ENCODE assay signal across 8 cellular contexts in the genomic region with DNA sequence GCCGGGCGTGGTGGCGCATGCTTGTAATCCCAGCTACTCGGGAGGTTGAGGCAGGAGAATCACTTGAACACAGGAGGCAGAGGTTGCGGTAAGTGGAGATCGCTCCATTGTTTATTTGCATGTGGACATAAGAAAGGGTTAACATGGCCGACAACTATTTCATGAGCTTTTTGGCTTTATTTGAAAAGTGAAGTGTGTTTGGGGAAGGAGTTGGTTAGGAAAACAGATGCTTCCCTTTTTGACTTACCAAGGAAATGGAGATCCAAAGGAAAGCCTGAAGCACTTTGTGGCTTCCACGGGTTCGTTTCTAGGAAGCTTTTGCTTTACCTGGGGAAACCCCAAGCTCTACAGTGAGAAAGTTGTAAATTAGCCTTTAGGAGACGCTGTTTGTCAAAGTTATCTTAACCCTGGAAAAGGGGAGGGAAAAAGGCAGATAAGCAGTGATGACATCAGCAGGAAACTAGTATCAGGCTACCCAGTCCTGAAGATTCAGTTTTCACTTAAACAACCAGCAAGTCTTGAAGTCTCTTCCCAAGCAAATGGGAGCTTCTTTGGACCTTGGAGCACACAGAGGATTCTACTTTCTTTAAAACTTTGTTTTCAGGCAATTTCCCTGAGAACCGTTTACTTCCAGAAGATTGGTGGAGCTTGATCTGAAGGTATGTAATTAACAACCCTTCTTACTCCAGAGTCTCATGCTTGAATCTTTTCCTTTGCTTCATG. TPM values are rescaled to one million over a fixed set of nuclear protein-coding genes. Genes with fewer than 3 reads are reported as not detected.
A peak's percentile ranks its signal among the peaks of the same experiment; 100 is the strongest.
DNase-seq lines count a peak whose midpoint lies in the region; ATAC-seq and TF ChIP-seq lines count a peak whose summit lies in the region.

A gene with protein sequence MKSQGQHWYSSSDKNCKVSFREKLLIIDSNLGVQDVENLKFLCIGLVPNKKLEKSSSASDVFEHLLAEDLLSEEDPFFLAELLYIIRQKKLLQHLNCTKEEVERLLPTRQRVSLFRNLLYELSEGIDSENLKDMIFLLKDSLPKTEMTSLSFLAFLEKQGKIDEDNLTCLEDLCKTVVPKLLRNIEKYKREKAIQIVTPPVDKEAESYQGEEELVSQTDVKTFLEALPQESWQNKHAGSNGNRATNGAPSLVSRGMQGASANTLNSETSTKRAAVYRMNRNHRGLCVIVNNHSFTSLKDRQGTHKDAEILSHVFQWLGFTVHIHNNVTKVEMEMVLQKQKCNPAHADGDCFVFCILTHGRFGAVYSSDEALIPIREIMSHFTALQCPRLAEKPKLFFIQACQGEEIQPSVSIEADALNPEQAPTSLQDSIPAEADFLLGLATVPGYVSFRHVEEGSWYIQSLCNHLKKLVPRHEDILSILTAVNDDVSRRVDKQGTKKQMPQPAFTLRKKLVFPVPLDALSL (plus strand): TSS at position 492 of the 723 bp plus-strand sequence. CDS start 2,637 bp downstream, outside the sequence.

- intact Hi-C loops in natural killer cell (cut with micrococcal nuclease): loop anchor here (1.0 to 5.0 kb wide), 5 partner anchors 29 to 371 kb away; a partner anchor contains a TSS

- peaks cover 51 to 52% of the 10 kb centered on the region in 2 donors for H3K4me1 Mint-ChIP-seq in natural killer cell

- ATAC-seq in GM19467 (IDR thresholded peaks at IDR 0.05; ENCODE audit: unreplicated experiment) (peak; percentile 60), esophagus mucosa (peak; percentile 79), natural killer cell (peak; percentile 75 to 83 (median 79))

- H3K27ac Mint-ChIP-seq in natural killer cell: peak within 1 kb of the TSS; percentile 97 to 98

- no peaks in the 10 kb centered on the region for H3K27me3 Mint-ChIP-seq in natural killer cell (ENCODE audit: low read depth in 2 of 2)

- DNase-seq in GM03348 (ENCODE audit: low spot score) (peak; percentile 67), HK-2 (ENCODE audit: unreplicated experiment) (peak; percentile 36), T follicular helper cell (ENCODE audit: low read depth) (peak; percentile 7), natural killer cell (no peak), NCI-H1417 treated with DMSO at 0.1 percent for 48 hours (lab: John Stamatoyannopoulos, UW) (no peak), cortex of kidney (lab: John Stamatoyannopoulos, UW) (no peak)

- peak; percentile 57 for TF ChIP-seq CTCF in natural killer cell (IDR thresholded peaks at IDR 0.05)

- H3K4me3 Mint-ChIP-seq in natural killer cell: peak within 1 kb of the TSS; percentile 97

- no peaks in the 10 kb centered on the region for H3K36me3 Mint-ChIP-seq in natural killer cell

- H3K9me3 Mint-ChIP-seq in natural killer cell: no peaks in the 10 kb centered on the region

RNA-seq across cellular contexts. Expression of the gene that starts here (rescaled TPM):
- total RNA-seq in esophagus mucosa (11.2 TPM), natural killer cell (100 to 1,000 TPM in 1 of 3 donors, 10 to 100 TPM in 2; 67.4 to 101 (median 75.3) TPM)

Comparison
In these comparisons a context has a peak if more than half of its experiments do, and no peak if none do; other contexts are left out.
1. DNase-seq: peak in GM03348 (single experiment), HK-2 (single experiment) and T follicular helper cell (single experiment); none in natural killer cell (single experiment), NCI-H1417 treated with DMSO at 0.1 percent for 48 hours (single experiment) and cortex of kidney (single experiment).
2. Peak in every context shown above with its lines, with median percentiles within 50 percentile points of each other: ATAC-seq.